Comparison of ENCODE assay signal across 1 cellular context in genomic region chr19:10644351-10645007, GRCh38.
TF ChIP-seq lines count a peak whose summit lies in the region.

No MANE protein-coding gene starts in this region.

TF ChIP-seq in GM12878, 131 proteins besides CTCF, POLR2A, EP300 and RAD21:
- TF ChIP-seq PBX3 (IDR thresholded peaks at IDR 0.05; ENCODE audit: insufficient replicate concordance, low read depth, low read length), result peak; percentile 44
- TF ChIP-seq LARP7 (IDR thresholded peaks at IDR 0.05), result peak; percentile 73; the same call in 1 of the 2 replicates
- no peak for TF ChIP-seq POU2F2 (IDR thresholded peaks at IDR 0.05; ENCODE audit: borderline replicate concordance, low read depth, low read length)
- no peak for TF ChIP-seq ZNF274 (IDR thresholded peaks at IDR 0.05; ENCODE audit: insufficient read depth, insufficient read length)
- TF ChIP-seq ZNF687 (IDR thresholded peaks at IDR 0.05), result no peak
- TF ChIP-seq HDGF (IDR thresholded peaks at IDR 0.05), result 0 out of 2 replicates have a peak, but pooled peaks have one; percentile 42
- 0 out of 2 replicates have a peak, but pooled peaks have one; percentile 40 for TF ChIP-seq DPF2 (IDR thresholded peaks at IDR 0.05)
- TF ChIP-seq PKNOX1 (IDR thresholded peaks at IDR 0.05), result peak; percentile 80
- peak; percentile 99 for TF ChIP-seq SMC3 (IDR thresholded peaks at IDR 0.05; ENCODE audit: borderline replicate concordance, low read length)
- TF ChIP-seq IKZF1 (conservative IDR thresholded peaks at IDR 0.05), result 0 out of 2 replicates have a peak, but pooled peaks have one; percentile 28
- TF ChIP-seq NBN (IDR thresholded peaks at IDR 0.05), result peak; percentile 52; the same call in 1 of the 2 replicates
- TF ChIP-seq BHLHE40 (IDR thresholded peaks at IDR 0.05; ENCODE audit: borderline replicate concordance in 1 of 2, low read depth in 2 of 2, low read length in 1 of 2), result 0 out of 4 replicates have a peak, but pooled peaks of 1 of the 2 experiments have one; percentile 39
- peak; percentile 62; the same call in 1 of the 2 replicates for TF ChIP-seq POLR2AphosphoS5 (IDR thresholded peaks at IDR 0.05; ENCODE audit: low read length)
- peak; percentile 63; the same call in 1 of the 2 replicates for TF ChIP-seq SMARCA5 (IDR thresholded peaks at IDR 0.05)
- TF ChIP-seq RB1 (IDR thresholded peaks at IDR 0.05; ENCODE audit: borderline replicate concordance), result 0 out of 2 replicates have a peak, but pooled peaks have one; percentile 45
- 0 out of 2 replicates have a peak, but pooled peaks have one; percentile 13 for TF ChIP-seq ZNF24 (IDR thresholded peaks at IDR 0.05)
- TF ChIP-seq YY1 (IDR thresholded peaks at IDR 0.05; ENCODE audit: low read depth, low read length), result peak; percentile 79
- TF ChIP-seq POLR2AphosphoS2 (IDR thresholded peaks at IDR 0.05; ENCODE audit: low read depth, low read length), result peak; percentile 31; the same call in 1 of the 2 replicates
- TF ChIP-seq WRNIP1 (IDR thresholded peaks at IDR 0.05; ENCODE audit: borderline replicate concordance, low read depth, low read length), result no peak
